In genomic region chr19:48152552-48152951, GRCh38 we compare ENCODE assay signal across 8 cellular contexts. TPM values are rescaled to one million over a fixed set of nuclear protein-coding genes. Genes with fewer than 3 reads are reported as not detected.
DNase-seq lines count a peak whose midpoint lies in the region; ATAC-seq and TF ChIP-seq lines count a peak whose summit lies in the region.

No MANE protein-coding gene starts in this region.

- H3K27me3 ChIP-seq in right cardiac atrium (ENCODE audit: control insufficient read depth, insufficient read depth) (no peaks in the 10 kb centered on the region), gastrocnemius medialis (no peaks in the 10 kb centered on the region)

- no peak overlapping the region for H3K27ac ChIP-seq in right cardiac atrium (ENCODE audit: low read length)
- H3K27ac ChIP-seq in gastrocnemius medialis: no peak overlapping the region

- H3K4me1 ChIP-seq in right cardiac atrium (ENCODE audit: control insufficient read depth, insufficient read depth, low read length) (no peaks in the 10 kb centered on the region), gastrocnemius medialis (no peaks in the 10 kb centered on the region)

- in situ Hi-C loops in gastrocnemius medialis (cut with MboI; ENCODE audit: low sequenced_read_pairs in 4 of 4): loop anchor here (5.0 to 25.0 kb wide), 4 partner anchors 45 to 190 kb away; no protein-coding TSS in a partner anchor

- ATAC-seq in right cardiac atrium (peak; percentile 36 to 59), gastrocnemius medialis (peak; percentile 41 to 83), GM18870 (IDR thresholded peaks at IDR 0.05; ENCODE audit: unreplicated experiment) (no peak)

- no peak overlapping the region for H3K4me3 ChIP-seq in right cardiac atrium (ENCODE audit: low read length)
- H3K4me3 ChIP-seq in gastrocnemius medialis: no peak overlapping the region

- H3K9me3 ChIP-seq in right cardiac atrium (ENCODE audit: control insufficient read depth, low read length) (no peaks in the 10 kb centered on the region), gastrocnemius medialis (no peaks in the 10 kb centered on the region)

- no peak for TF ChIP-seq POLR2A in gastrocnemius medialis (IDR thresholded peaks at IDR 0.05)

- H3K36me3 ChIP-seq in gastrocnemius medialis: no peaks in the 10 kb centered on the region

- WGBS in right cardiac atrium: 28% methylated on average over 8 of the region's 8 CpGs

- DNase-seq in Daoy (ENCODE audit: low read depth) (peak; percentile 43), T-helper 1 cell (peak; percentile 30 to 57 (median 35)), amygdala (lab: John Stamatoyannopoulos, UW) (peak in 47 of 56 donors; percentile 3 to 92 (median 40)), right cardiac atrium (peak in 2 of 3 donors; percentile 46 to 82), gastrocnemius medialis (peak; percentile 12 to 42), OCI-M2 (lab: John Stamatoyannopoulos, UW; ENCODE audit: unreplicated experiment) (no peak)

- intact Hi-C loops in right cardiac atrium (cut with DNase I): loop anchor here (2.0 to 5.0 kb wide), 3 partner anchors 35 to 46 kb away; no protein-coding TSS in a partner anchor
- intact Hi-C loops in gastrocnemius medialis (cut with DNase I; ENCODE audit: low total_unique reads): loop anchor here (1.0 kb wide), 1 partner anchor 45 kb away; no protein-coding TSS in a partner anchor

- peak; percentile 58 for TF ChIP-seq CTCF in LNCAP (IDR thresholded peaks at IDR 0.05)
- peak; percentile 85 to 93 (median 88) for TF ChIP-seq CTCF in gastrocnemius medialis (IDR thresholded peaks at IDR 0.05 in 4 of 5, conservative IDR thresholded peaks at IDR 0.05 in 1 of 5)

RNA-seq across cellular contexts. Expression of gene LIG1, which starts 17.6 kb away (rescaled TPM):
- total RNA-seq in Daoy (2014; rRNA removed; shearing (Covaris generic)): 48.5 and 83.8 TPM in 2 replicates
- total RNA-seq in right cardiac atrium (1 to 10 TPM; 3.8 to 8.4 (median 5.5) TPM), gastrocnemius medialis (1 to 10 TPM; 3.7 to 9.2 (median 7.1) TPM)
- polyA plus RNA-seq in right cardiac atrium: 4.2 TPM

RNA-seq across cellular contexts. Expression of gene ZSWIM9, which starts 17.9 kb away (rescaled TPM):
- total RNA-seq in Daoy (2014; rRNA removed; shearing (Covaris generic)): 0.86 and 3.0 TPM in 2 replicates
- total RNA-seq in right cardiac atrium (1 to 10 TPM; 5.4 to 6.9 (median 6.5) TPM), gastrocnemius medialis (1 to 10 TPM; 1.6 to 8.4 (median 2.8) TPM)
- polyA plus RNA-seq in right cardiac atrium: 5.7 TPM

RNA-seq across cellular contexts. Expression of gene PLA2G4C, which starts 41.9 kb away (rescaled TPM):
- total RNA-seq in Daoy (2014; rRNA removed; shearing (Covaris generic)): 2.2 and 4.7 TPM in 2 replicates
- total RNA-seq in right cardiac atrium (10 to 100 TPM; 24.7 to 39.6 (median 29.3) TPM), gastrocnemius medialis (10 to 100 TPM; 25.7 to 61.1 (median 51.1) TPM)
- 30.1 TPM for polyA plus RNA-seq in right cardiac atrium
